Comparison of ENCODE assay signal across 15 cellular contexts in genomic region chr17:47200325-47200663, GRCh38. TPM values are rescaled to one million over a fixed set of nuclear protein-coding genes. Genes with fewer than 3 reads are reported as not detected.
A peak's percentile ranks its signal among the peaks of the same experiment; 100 is the strongest.
DNase-seq lines count a peak whose midpoint lies in the region; ATAC-seq and TF ChIP-seq lines count a peak whose summit lies in the region.
"Had no signal": no experiment of that assay in that cellular context is flagged by ENCODE, and none has a peak within 500 bp of the region (broad histone marks: within the 10 kb centered on the region; RNA-seq: fewer than 3 reads in every experiment).

No MANE protein-coding gene starts in this region.

- H3K4me3 ChIP-seq in muscle layer of duodenum (ENCODE audit: low read depth in 1 of 2, low read length in 2 of 2): no peak overlapping the region
- H3K4me3 ChIP-seq: left lung had no signal

- peaks cover 35% of the 10 kb centered on the region for H3K4me1 Mint-ChIP-seq in CD4-positive, alpha-beta T cell (ENCODE audit: low read depth)
- peaks cover 32 to 37% (median 35%) of the 10 kb centered on the region in 3 donors for H3K4me1 Mint-ChIP-seq in T-cell

- peaks cover 7 to 9% of the 10 kb centered on the region in 2 donors for H3K4me1 ChIP-seq in muscle layer of duodenum (ENCODE audit: control insufficient read depth in 1 of 2, insufficient read depth in 2 of 2, low read length in 2 of 2)

- H3K27ac ChIP-seq in CD4-positive, alpha-beta T cell (ENCODE audit: low read depth, low read length): no peak overlapping the region
- peak overlapping the region; percentile 27 for H3K27ac ChIP-seq in muscle layer of duodenum (ENCODE audit: low read length)

- no peaks in the 10 kb centered on the region for H3K36me3 Mint-ChIP-seq in CD4-positive, alpha-beta T cell (ENCODE audit: low read depth)
- no peaks in the 10 kb centered on the region for H3K36me3 Mint-ChIP-seq in T-cell

- intact Hi-C loops in CD4-positive, alpha-beta T cell (cut with DNase I, micrococcal nuclease): no loop called here

- H3K27me3 ChIP-seq in CD4-positive, alpha-beta T cell (ENCODE audit: control insufficient read depth, insufficient read depth, low read length): no peaks in the 10 kb centered on the region
- no peaks in the 10 kb centered on the region for H3K27me3 ChIP-seq in muscle layer of duodenum (ENCODE audit: low read depth, low read length)
- H3K27me3 ChIP-seq: heart left ventricle, left lung had no signal

- TF ChIP-seq CTCF in CD4-positive, alpha-beta T cell (IDR thresholded peaks at IDR 0.05): no peak

- no peak for DNase-seq in CD4-positive, alpha-beta T cell
- no peak for DNase-seq in T-cell
- no peak for DNase-seq in MV-4-11 (lab: John Stamatoyannopoulos, UW)
- no peak for DNase-seq in NCI-H82 treated with DMSO at 0.1 percent for 48 hours (lab: John Stamatoyannopoulos, UW; ENCODE audit: unreplicated experiment)
- DNase-seq in globus pallidus (ENCODE audit: low spot score): no peak
- DNase-seq: activated CD4-positive, alpha-beta T cell treated with anti-CD3 and anti-CD28 coated beads for 1 hour; activated gamma-delta T cell; heart left ventricle; left lung; NCI-H2171; PC-3 had no signal

- ATAC-seq in CD4-positive, alpha-beta T cell (ENCODE audit: poor library complexity): no peak
- ATAC-seq in GM19397 (IDR thresholded peaks at IDR 0.05; ENCODE audit: unreplicated experiment): peak; percentile 18
- no peak for ATAC-seq in T-cell (replicated peaks in 1 of 4)
- ATAC-seq: PC-3, SK-N-SH treated with all-trans-retinoic acid at 6 μM for 48 hours had no signal

- H3K9me3 Mint-ChIP-seq in CD4-positive, alpha-beta T cell: no peaks in the 10 kb centered on the region
- H3K9me3 Mint-ChIP-seq in T-cell: no peaks in the 10 kb centered on the region

- H3K27ac Mint-ChIP-seq in CD4-positive, alpha-beta T cell: peak overlapping the region; percentile 74
- peak overlapping the region; percentile 65 to 72 for H3K27ac Mint-ChIP-seq in T-cell

- H3K27me3 Mint-ChIP-seq in CD4-positive, alpha-beta T cell: no peaks in the 10 kb centered on the region
- H3K27me3 Mint-ChIP-seq in T-cell: no peaks in the 10 kb centered on the region

- CTCF ChIA-PET in CD4-positive, alpha-beta T cell (lab: Charles Lee): no interaction called here
- CTCF ChIA-PET in T-cell (lab: Charles Lee): no interaction called here

- no peaks in the 10 kb centered on the region for H3K36me3 ChIP-seq in muscle layer of duodenum (ENCODE audit: control insufficient read depth in 1 of 2, insufficient read depth in 2 of 2, low read length in 2 of 2)
- H3K36me3 ChIP-seq: heart left ventricle, left lung had no signal

- POLR2A ChIA-PET in CD4-positive, alpha-beta T cell (lab: Charles Lee): interaction anchor here (1.5 kb wide), 1 partner anchor 11 kb away, joined by 4 read pairs; the partner anchor contains the start of gene CDC27
- POLR2A ChIA-PET in T-cell (lab: Charles Lee): interaction anchor here in 1 of 2 donors (1.3 kb wide), 1 partner anchor 10 kb away, joined by 3 read pairs; no protein-coding TSS in a partner anchor

- no peaks in the 10 kb centered on the region for H3K9me3 ChIP-seq in CD4-positive, alpha-beta T cell (ENCODE audit: control insufficient read depth, low read length)
- no peaks in the 10 kb centered on the region for H3K9me3 ChIP-seq in muscle layer of duodenum (ENCODE audit: control insufficient read depth in 1 of 2, low read length in 2 of 2)
- H3K9me3 ChIP-seq: heart left ventricle, left lung had no signal

- H3K4me3 Mint-ChIP-seq in CD4-positive, alpha-beta T cell: peak overlapping the region; percentile 3
- peak overlapping the region in 1 of 3 donors; percentile 34 for H3K4me3 Mint-ChIP-seq in T-cell

RNA-seq across cellular contexts. Expression of gene MYL4, which starts 8.9 kb away (rescaled TPM):
- total RNA-seq in CD4-positive, alpha-beta T cell: not detected
- not detected for total RNA-seq in T-cell
- total RNA-seq: subcutaneous adipose tissue had no signal

RNA-seq across cellular contexts. Expression of gene CDC27, which starts 11.2 kb away (rescaled TPM):
- total RNA-seq in CD4-positive, alpha-beta T cell: 10 to 100 TPM; 52.5 to 52.8 TPM
- 10 to 100 TPM; 54.6 to 66.0 (median 58.6) TPM for total RNA-seq in T-cell

RNA-seq across cellular contexts. Expression of gene ITGB3, which starts 53.3 kb away (rescaled TPM):
- under 1 TPM in 1 of 2 experiments, not detected in 1; 0.05 TPM for total RNA-seq in CD4-positive, alpha-beta T cell
- total RNA-seq in T-cell: 1 to 10 TPM in 1 of 5 donors, under 1 TPM in 4; 0.22 to 3.8 (median 0.26) TPM
